ENCODE assay signal across 28 cellular contexts in the genomic region with DNA sequence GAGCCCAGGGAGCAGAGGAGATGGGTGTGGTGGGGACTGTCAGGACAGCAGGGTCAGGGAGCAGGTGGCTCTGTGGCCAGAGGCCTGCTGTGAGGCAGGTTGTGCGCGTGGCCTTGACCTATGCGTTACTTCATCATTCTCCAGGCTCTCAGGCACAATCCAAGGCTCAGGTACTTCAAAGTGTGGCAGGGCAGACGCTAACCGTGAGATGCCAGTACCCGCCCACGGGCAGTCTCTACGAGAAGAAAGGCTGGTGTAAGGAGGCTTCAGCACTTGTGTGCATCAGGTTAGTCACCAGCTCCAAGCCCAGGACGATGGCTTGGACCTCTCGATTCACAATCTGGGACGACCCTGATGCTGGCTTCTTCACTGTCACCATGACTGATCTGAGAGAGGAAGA. TPM values are rescaled to one million over a fixed set of nuclear protein-coding genes. Genes with fewer than 3 reads are reported as not detected.
DNase-seq lines count a peak whose midpoint lies in the region; ATAC-seq lines count a peak whose summit lies in the region.
"Had no signal": no experiment of that assay in that cellular context is flagged by ENCODE, and none has a peak within 500 bp of the region (broad histone marks: within the 10 kb centered on the region; RNA-seq: fewer than 3 reads in every experiment).

No MANE protein-coding gene starts in this region.

- no peak overlapping the region for H3K4me3 Mint-ChIP-seq in activated naive CD4-positive, alpha-beta T cell treated with anti-CD3 and anti-CD28 coated beads, Interleukin-2, amount 50 U/mL, for 24 hours
- peak overlapping the region in 1 of 3 donors; percentile 19 for H3K4me3 Mint-ChIP-seq in T-cell
- H3K4me3 Mint-ChIP-seq in memory B cell: no peak overlapping the region
- H3K4me3 Mint-ChIP-seq in activated CD4-positive, alpha-beta memory T cell treated with anti-CD3 and anti-CD28 coated beads, Interleukin-2, amount 10 ng/mL, durations not matched to agents 7 days and 5 days: no peak overlapping the region

- POLR2A ChIA-PET in T-cell (lab: Charles Lee): no interaction called here
- POLR2A ChIA-PET in activated CD4-positive, alpha-beta memory T cell treated with anti-CD3 and anti-CD28 coated beads, Interleukin-2, amount 10 ng/mL, durations not matched to agents 7 days and 5 days (lab: Charles Lee): no interaction called here

- H3K36me3 Mint-ChIP-seq in activated naive CD4-positive, alpha-beta T cell treated with anti-CD3 and anti-CD28 coated beads, Interleukin-2, amount 50 U/mL, for 24 hours: no peaks in the 10 kb centered on the region
- H3K36me3 Mint-ChIP-seq in T-cell: no peaks in the 10 kb centered on the region
- no peaks in the 10 kb centered on the region for H3K36me3 Mint-ChIP-seq in memory B cell
- no peaks in the 10 kb centered on the region for H3K36me3 Mint-ChIP-seq in activated CD4-positive, alpha-beta memory T cell treated with anti-CD3 and anti-CD28 coated beads, Interleukin-2, amount 10 ng/mL, durations not matched to agents 7 days and 5 days (ENCODE audit: low read depth)

- DNase-seq in activated naive CD4-positive, alpha-beta T cell treated with Interleukin-2 at 50 U/mL for 16 hours: no peak
- DNase-seq in T-cell (no peak), memory B cell (ENCODE audit: low spot score in 2 of 2) (no peak), NCI-H82 (lab: John Stamatoyannopoulos, UW) (no peak)
- no peak for DNase-seq in effector CD4-positive, alpha-beta T cell
- DNase-seq in activated CD4-positive, alpha-beta memory T cell treated with anti-CD3 and anti-CD28 coated beads, Interleukin-2, amount 10 ng/mL, durations not matched to agents 7 days and 5 days: no peak
- DNase-seq: activated CD8-positive, alpha-beta memory T cell treated with anti-CD3 and anti-CD28 coated beads, Interleukin-2, amount 50 U/mL, for 4 hours; C1 segment of cervical spinal cord; cerebellar nuclear complex; dorsolateral prefrontal cortex; head of caudate nucleus; kidney glomerular epithelial cell; lower lobe of right lung; NCI-H1436; NCI-H446 treated with DMSO at 0.1 percent for 48 hours; NK-92 treated with Interleukin-12 subunit alpha and Interleukin-12 subunit beta, amount 100 ng/mL, for 24 hours; occipital lobe; Peyer's patch; SJCRH30; substantia nigra; upper lobe of right lung had no signal

- CTCF ChIA-PET in T-cell (lab: Charles Lee): interaction anchor here in 1 of 2 donors (0.6 kb wide), 1 partner anchor 21 kb away, joined by 3 read pairs; no protein-coding TSS in a partner anchor
- CTCF ChIA-PET in activated CD4-positive, alpha-beta memory T cell treated with anti-CD3 and anti-CD28 coated beads, Interleukin-2, amount 10 ng/mL, durations not matched to agents 7 days and 5 days (lab: Charles Lee): no interaction called here

- no peaks in the 10 kb centered on the region for H3K9me3 Mint-ChIP-seq in activated naive CD4-positive, alpha-beta T cell treated with anti-CD3 and anti-CD28 coated beads, Interleukin-2, amount 50 U/mL, for 24 hours
- no peaks in the 10 kb centered on the region for H3K9me3 Mint-ChIP-seq in T-cell
- H3K9me3 Mint-ChIP-seq in memory B cell: no peaks in the 10 kb centered on the region
- H3K9me3 Mint-ChIP-seq in activated CD4-positive, alpha-beta memory T cell treated with anti-CD3 and anti-CD28 coated beads, Interleukin-2, amount 10 ng/mL, durations not matched to agents 7 days and 5 days: no peaks in the 10 kb centered on the region
- H3K9me3 Mint-ChIP-seq: activated T-helper 2 cell treated with anti-CD3 and anti-CD28 coated beads, Interferon-gamma antibody, Interleukin-2, Interleukin-4, amounts not matched to agents 10 μg/mL and 5 μg/mL and 100 μg/mL, durations not matched to agents 14 hours and 24 hours and 36 hours had no signal

- ATAC-seq in T-cell (replicated peaks in 1 of 4) (no peak), memory B cell (ENCODE audit: low read depth) (no peak), GM19395 (IDR thresholded peaks at IDR 0.05; ENCODE audit: unreplicated experiment) (no peak)
- ATAC-seq: K562, lower lobe of right lung, upper lobe of right lung had no signal

- peaks cover 58% of the 10 kb centered on the region for H3K4me1 Mint-ChIP-seq in activated naive CD4-positive, alpha-beta T cell treated with anti-CD3 and anti-CD28 coated beads, Interleukin-2, amount 50 U/mL, for 24 hours
- H3K4me1 Mint-ChIP-seq in T-cell: peaks cover 54 to 58% (median 55%) of the 10 kb centered on the region in 3 donors
- H3K4me1 Mint-ChIP-seq in memory B cell: peaks cover 25% of the 10 kb centered on the region
- peaks cover 19% of the 10 kb centered on the region for H3K4me1 Mint-ChIP-seq in activated CD4-positive, alpha-beta memory T cell treated with anti-CD3 and anti-CD28 coated beads, Interleukin-2, amount 10 ng/mL, durations not matched to agents 7 days and 5 days

- H3K27ac Mint-ChIP-seq in activated naive CD4-positive, alpha-beta T cell treated with anti-CD3 and anti-CD28 coated beads, Interleukin-2, amount 50 U/mL, for 24 hours: peak overlapping the region; percentile 32
- H3K27ac Mint-ChIP-seq in T-cell: peak overlapping the region; percentile 23 to 28
- H3K27ac Mint-ChIP-seq in memory B cell: peak overlapping the region; percentile 79
- no peak overlapping the region for H3K27ac Mint-ChIP-seq in activated CD4-positive, alpha-beta memory T cell treated with anti-CD3 and anti-CD28 coated beads, Interleukin-2, amount 10 ng/mL, durations not matched to agents 7 days and 5 days
- H3K27ac Mint-ChIP-seq: activated T-helper 2 cell treated with anti-CD3 and anti-CD28 coated beads, Interferon-gamma antibody, Interleukin-2, Interleukin-4, amounts not matched to agents 10 μg/mL and 5 μg/mL and 100 μg/mL, durations not matched to agents 14 hours and 24 hours and 36 hours had no signal

- H3K27me3 Mint-ChIP-seq in activated naive CD4-positive, alpha-beta T cell treated with anti-CD3 and anti-CD28 coated beads, Interleukin-2, amount 50 U/mL, for 24 hours: no peaks in the 10 kb centered on the region
- H3K27me3 Mint-ChIP-seq in T-cell: no peaks in the 10 kb centered on the region
- no peaks in the 10 kb centered on the region for H3K27me3 Mint-ChIP-seq in memory B cell
- peaks cover 5% of the 10 kb centered on the region for H3K27me3 Mint-ChIP-seq in activated CD4-positive, alpha-beta memory T cell treated with anti-CD3 and anti-CD28 coated beads, Interleukin-2, amount 10 ng/mL, durations not matched to agents 7 days and 5 days

RNA-seq across cellular contexts. Expression of a gene that starts 0.5 kb away (rescaled TPM):
- not detected for total RNA-seq in T-cell
- total RNA-seq in activated CD4-positive, alpha-beta memory T cell treated with anti-CD3 and anti-CD28 coated beads, Interleukin-2, amount 10 ng/mL, durations not matched to agents 7 days and 5 days: not detected
- total RNA-seq: activated T-helper 2 cell treated with anti-CD3 and anti-CD28 coated beads, Interferon-gamma antibody, Interleukin-2, Interleukin-4, amounts not matched to agents 10 μg/mL and 5 μg/mL and 100 μg/mL, durations not matched to agents 14 hours and 24 hours and 36 hours; dorsolateral prefrontal cortex; epithelial cell of proximal tubule; HT-29; K562; lower lobe of right lung; occipital lobe; Peyer's patch; SJCRH30; T-helper 1 cell treated with Interleukin-12 subunit alpha and Interleukin-12 subunit beta and Interleukin-4 antibody, amounts not matched to agents 30 ng/mL and 1 ng/mL, for 36 hours; upper lobe of right lung had no signal

RNA-seq across cellular contexts. Expression of a gene that starts 49.5 kb away (rescaled TPM):
- under 1 TPM in 1 of 5 donors, not detected in 4; 0.23 TPM for total RNA-seq in T-cell
- not detected for total RNA-seq in activated CD4-positive, alpha-beta memory T cell treated with anti-CD3 and anti-CD28 coated beads, Interleukin-2, amount 10 ng/mL, durations not matched to agents 7 days and 5 days
- total RNA-seq: activated T-helper 2 cell treated with anti-CD3 and anti-CD28 coated beads, Interferon-gamma antibody, Interleukin-2, Interleukin-4, amounts not matched to agents 10 μg/mL and 5 μg/mL and 100 μg/mL, durations not matched to agents 14 hours and 24 hours and 36 hours; K562; occipital lobe; SJCRH30; T-helper 1 cell treated with Interleukin-12 subunit alpha and Interleukin-12 subunit beta and Interleukin-4 antibody, amounts not matched to agents 30 ng/mL and 1 ng/mL, for 36 hours had no signal
